ENCODE assay signal across 19 cellular contexts in genomic region chr9:3879315-3879714, GRCh38.
DNase-seq lines count a peak whose midpoint lies in the region; FAIRE-seq and TF ChIP-seq lines count a peak whose summit lies in the region.
"Had no signal": no experiment of that assay in that cellular context is flagged by ENCODE, and none has a peak within 500 bp of the region (broad histone marks: within the 10 kb centered on the region; RNA-seq: fewer than 3 reads in every experiment).

No MANE protein-coding gene starts in this region.

- DNase-seq in MCF 10A (ENCODE audit: unreplicated experiment) (no peak), breast epithelium (ENCODE audit: low spot score in 2 of 2) (no peak), NCI-H774 (lab: John Stamatoyannopoulos, UW) (peak; percentile 40), myocyte (ENCODE audit: low read depth) (peak; percentile 27), kidney (no peak), GM12891 (ENCODE audit: insufficient read length, low spot score) (no peak), NCI-H2029 (lab: John Stamatoyannopoulos, UW) (no peak)
- DNase-seq in stimulated activated CD4-positive, alpha-beta T cell treated with anti-CD3 and anti-CD28 coated beads, Interleukin-15, amount 100 ng/mL, for 24 hours, result no peak
- DNase-seq: activated CD4-positive, alpha-beta T cell treated with anti-CD3 and anti-CD28 coated beads for 48 hours; activated CD8-positive, alpha-beta memory T cell treated with anti-CD3 and anti-CD28 coated beads, Interleukin-2, amount 50 U/mL, for 4 hours; cerebellar nuclear complex; effector memory CD4-positive, alpha-beta T cell; GOT3; stimulated activated naive B cell treated with anti-CD40 and anti-IgM and Interleukin-4, amounts not matched to agents 10 μg/mL and 1 μg/mL and 100 μg/mL, for 72 hours had no signal

- POLR2A ChIA-PET in MCF 10A (lab: Yijun Ruan, JAX), result interaction anchor here (0.5 kb wide), 1 partner anchor 424 kb away, joined by 3 read pairs; no protein-coding TSS in a partner anchor

- H3K4me1 ChIP-seq in breast epithelium (no peaks in the 10 kb centered on the region), kidney (ENCODE audit: control insufficient read depth in 1 of 2, insufficient read depth in 1 of 2, low read depth in 1 of 2, low read length in 2 of 2) (peaks cover 0 to 4% of the 10 kb centered on the region in 2 donors)

- H3K4me3 ChIP-seq in breast epithelium (no peak overlapping the region), kidney (ENCODE audit: low read length in 2 of 2) (no peak overlapping the region)
- H3K4me3 ChIP-seq: hepatocyte had no signal

- no TSS peak for BruUV-seq in MCF 10A (replicated peaks; lab: Mats Ljungman, UMichigan)

- H3K9ac ChIP-seq in kidney (ENCODE audit: low read length in 2 of 2), result no peak overlapping the region

- H3K27ac Mint-ChIP-seq in MCF 10A (ENCODE audit: low read depth, unreplicated experiment), result peak overlapping the region; percentile 9
- H3K27ac Mint-ChIP-seq: CD14-positive monocyte; memory B cell; stimulated activated naive B cell treated with anti-CD40 and anti-IgM and Interleukin-4, amounts not matched to agents 10 μg/mL and 1 μg/mL and 100 μg/mL, for 72 hours had no signal

- TF ChIP-seq CTCF in MCF 10A (IDR thresholded peaks at IDR 0.05; ENCODE audit: unreplicated experiment) (no peak), breast epithelium (IDR thresholded peaks at IDR 0.05) (no peak), kidney (IDR thresholded peaks at IDR 0.05; ENCODE audit: borderline replicate concordance, extremely low read depth, insufficient read depth) (no peak)

- H3K27ac ChIP-seq in breast epithelium (no peak overlapping the region), kidney (ENCODE audit: low read depth in 2 of 2, low read length in 2 of 2) (no peak overlapping the region)
- H3K27ac ChIP-seq: hepatocyte, RWPE1 had no signal

- H3K9me3 ChIP-seq in breast epithelium (no peaks in the 10 kb centered on the region), kidney (ENCODE audit: control insufficient read depth in 1 of 2, low read length in 2 of 2) (no peaks in the 10 kb centered on the region)

- CTCF ChIA-PET in MCF 10A (lab: Yijun Ruan, JAX), result interaction anchor here (0.5 to 1.6 kb wide), 3 partner anchors 73 to 148 kb away, joined by 3 to 4 read pairs (median 4); no protein-coding TSS in a partner anchor

- peaks cover 7% of the 10 kb centered on the region for H3K9me3 Mint-ChIP-seq in MCF 10A (ENCODE audit: unreplicated experiment)

- intact Hi-C loops in MCF 10A (cut with micrococcal nuclease), result loop anchor here (5.0 kb wide), 1 partner anchor 423 kb away; the partner anchor contains the start of gene GLIS3
- intact Hi-C loops in breast epithelium (cut with DNase I; ENCODE audit: low total_unique reads), result no loop called here
- intact Hi-C loops in kidney (cut with DNase I), result no loop called here

- no peaks in the 10 kb centered on the region for H3K36me3 ChIP-seq in breast epithelium
- peaks cover 0 to 2% of the 10 kb centered on the region in 2 donors for H3K36me3 ChIP-seq in kidney (ENCODE audit: control insufficient read depth in 1 of 2, insufficient read depth in 2 of 2, low read length in 2 of 2)

- TF ChIP-seq POLR2A in breast epithelium (IDR thresholded peaks at IDR 0.05) (no peak), GM12891 (IDR thresholded peaks at IDR 0.05; ENCODE audit: low read depth, low read length) (no peak)

- no peaks in the 10 kb centered on the region for H3K36me3 Mint-ChIP-seq in MCF 10A (ENCODE audit: insufficient read depth, unreplicated experiment)
- H3K36me3 Mint-ChIP-seq: CD14-positive monocyte; stimulated activated naive B cell treated with anti-CD40 and anti-IgM and Interleukin-4, amounts not matched to agents 10 μg/mL and 1 μg/mL and 100 μg/mL, for 72 hours had no signal

- no peak for FAIRE-seq in kidney (lab: Jason Lieb, UNC)
- FAIRE-seq in GM12891 (lab: Jason Lieb, UNC), result no peak

- no peaks in the 10 kb centered on the region for H3K27me3 ChIP-seq in breast epithelium
- H3K27me3 ChIP-seq: hepatocyte had no signal

- H3K4me3 Mint-ChIP-seq in MCF 10A (ENCODE audit: unreplicated experiment), result no peak overlapping the region
- H3K4me3 Mint-ChIP-seq: CD14-positive monocyte; memory B cell; neural crest cell; stimulated activated naive B cell treated with anti-CD40 and anti-IgM and Interleukin-4, amounts not matched to agents 10 μg/mL and 1 μg/mL and 100 μg/mL, for 72 hours had no signal

- peaks cover 37% of the 10 kb centered on the region for H3K4me1 Mint-ChIP-seq in MCF 10A (ENCODE audit: insufficient read depth, unreplicated experiment)
- H3K4me1 Mint-ChIP-seq: stimulated activated naive B cell treated with anti-CD40 and anti-IgM and Interleukin-4, amounts not matched to agents 10 μg/mL and 1 μg/mL and 100 μg/mL, for 72 hours had no signal

- no peaks in the 10 kb centered on the region for H3K27me3 Mint-ChIP-seq in MCF 10A (ENCODE audit: insufficient read depth, unreplicated experiment)
- H3K27me3 Mint-ChIP-seq: memory B cell had no signal

TF ChIP-seq in GM12891, 5 proteins besides CTCF, POLR2A, EP300 and RAD21:
- TF ChIP-seq TAF1 (IDR thresholded peaks at IDR 0.05; ENCODE audit: low read depth, low read length) (no peak), POLR2AphosphoS5 (IDR thresholded peaks at IDR 0.05; ENCODE audit: low read depth, low read length) (no peak), SPI1 (IDR thresholded peaks at IDR 0.05; ENCODE audit: low read depth, low read length) (no peak), PAX5 (IDR thresholded peaks at IDR 0.05; ENCODE audit: insufficient read depth, low read length, severe bottlenecking) (no peak), POU2F2 (IDR thresholded peaks at IDR 0.05; ENCODE audit: low read depth, low read length) (no peak)
TF ChIP-seq in GM12891: peak in this region for 0.

Comparison
In these comparisons a context has a peak if more than half of its experiments do, and no peak if none do; other contexts are left out.
1. DNase-seq: peak in NCI-H774 (single experiment) and myocyte (single experiment); none in MCF 10A (single experiment), breast epithelium (0 of 2), stimulated activated CD4-positive, alpha-beta T cell treated with anti-CD3 and anti-CD28 coated beads, Interleukin-15, amount 100 ng/mL, for 24 hours (single experiment), kidney (single experiment), GM12891 (single experiment) and NCI-H2029 (single experiment).